Comparison of ENCODE assay signal across 21 cellular contexts in genomic region chr1:229378586-229379442, GRCh38. TPM values are rescaled to one million over a fixed set of nuclear protein-coding genes. Genes with fewer than 3 reads are reported as not detected.
DNase-seq lines count a peak whose midpoint lies in the region; ATAC-seq, FAIRE-seq and TF ChIP-seq lines count a peak whose summit lies in the region.
"Had no signal": no experiment of that assay in that cellular context is flagged by ENCODE, and none has a peak within 500 bp of the region (broad histone marks: within the 10 kb centered on the region; RNA-seq: fewer than 3 reads in every experiment).

No MANE protein-coding gene starts in this region.

- dilution Hi-C loops in mammary epithelial cell (cut with HindIII; ENCODE audit: low sequenced_read_pairs) = no loop called here

- H2AFZ ChIP-seq in OCI-LY7 (ENCODE audit: low read length) = no peak overlapping the region
- no peak overlapping the region for H2AFZ ChIP-seq in mammary epithelial cell (ENCODE audit: low read depth, low read length)

- TF ChIP-seq EP300 in A549 (IDR thresholded peaks at IDR 0.05) = no peak

- no peak overlapping the region for H3K9ac ChIP-seq in mammary epithelial cell (ENCODE audit: insufficient read depth, low read length)

- H3K9me3 ChIP-seq in A549 (no peaks in the 10 kb centered on the region), OCI-LY7 (ENCODE audit: low read length) (no peaks in the 10 kb centered on the region), gastrocnemius medialis (no peaks in the 10 kb centered on the region), mammary epithelial cell (replicated peaks; ENCODE audit: insufficient read depth, low read length) (no peaks in the 10 kb centered on the region)
- H3K9me3 ChIP-seq: gastroesophageal sphincter, neutrophil had no signal

- H3K27me3 ChIP-seq in gastrocnemius medialis = no peaks in the 10 kb centered on the region
- no peaks in the 10 kb centered on the region for H3K27me3 ChIP-seq in mammary epithelial cell (ENCODE audit: insufficient read depth, low read length)

- H3K36me3 ChIP-seq in OCI-LY7 (ENCODE audit: insufficient read depth, low read length) (no peaks in the 10 kb centered on the region), gastrocnemius medialis (no peaks in the 10 kb centered on the region), mammary epithelial cell (ENCODE audit: insufficient read depth, low read length) (no peaks in the 10 kb centered on the region)
- H3K36me3 ChIP-seq: gastroesophageal sphincter, neutrophil had no signal

- ATAC-seq in A549 (peak; percentile 79 to 80), gastrocnemius medialis (no peak), GM18502 (IDR thresholded peaks at IDR 0.05; ENCODE audit: poor library complexity, unreplicated experiment) (no peak)
- ATAC-seq: activated naive CD8-positive, alpha-beta T cell treated with anti-CD3 and anti-CD28 coated beads, Interleukin-2, amount 50 U/mL, for 24 hours; activated T-cell treated with anti-CD3 and anti-CD28 coated beads, Interleukin-2, amount 50 U/mL, for 4 hours; gastroesophageal sphincter had no signal

- TF ChIP-seq POLR2A in A549 (IDR thresholded peaks at IDR 0.05; ENCODE audit: low read length) (no peak), NB4 (IDR thresholded peaks at IDR 0.05; ENCODE audit: extremely low read depth, insufficient read length) (no peak), gastrocnemius medialis (IDR thresholded peaks at IDR 0.05) (no peak)

- CTCF ChIA-PET in A549 (lab: Yijun Ruan, JAX) = interaction anchor here (0.6 kb wide), 1 partner anchor 618 kb away, joined by 4 read pairs; no protein-coding TSS in a partner anchor
- CTCF ChIA-PET in OCI-LY7 (lab: Charles Lee; ENCODE audit: unreplicated experiment) = no interaction called here
- CTCF ChIA-PET in mammary epithelial cell (lab: Charles Lee; ENCODE audit: low non-redundant PET) = no interaction called here

- H3K79me2 ChIP-seq in OCI-LY7 (ENCODE audit: insufficient read depth, low read depth, low read length) = no peaks in the 10 kb centered on the region
- H3K79me2 ChIP-seq in mammary epithelial cell (ENCODE audit: insufficient read depth, low read length) = no peaks in the 10 kb centered on the region

- H3K4me1 ChIP-seq in A549 (0 out of 3 replicates have a peak, but pooled peaks cover 4% of the 10 kb centered on the region), OCI-LY7 (ENCODE audit: insufficient read depth, low read length, poor library complexity, severe bottlenecking) (no peaks in the 10 kb centered on the region), gastrocnemius medialis (peaks cover 7 to 8% of the 10 kb centered on the region in 2 donors), mammary epithelial cell (ENCODE audit: insufficient read depth, low read length) (no peaks in the 10 kb centered on the region)
- H3K4me1 ChIP-seq: gastroesophageal sphincter had no signal

- WGBS in A549 (ENCODE audit: missing lambda C conversion rate) = 69% methylated on average over 7 of the region's 7 CpGs
- 76% methylated on average over 7 of the region's 7 CpGs for WGBS in mammary epithelial cell (ENCODE audit: low coverage, missing lambda C conversion rate)

- in situ Hi-C loops in gastrocnemius medialis (cut with MboI; ENCODE audit: low sequenced_read_pairs in 4 of 4) = no loop called here
- in situ Hi-C loops in mammary epithelial cell (cut with MboI; ENCODE audit: low sequenced_read_pairs in 2 of 2) = no loop called here

- H4K20me1 ChIP-seq in OCI-LY7 (ENCODE audit: insufficient read depth, low read length) (no peaks in the 10 kb centered on the region), mammary epithelial cell (ENCODE audit: insufficient read depth, low read length) (no peaks in the 10 kb centered on the region)

- POLR2A ChIA-PET in A549 (lab: Yijun Ruan, JAX) (no interaction called here), OCI-LY7 (lab: Charles Lee) (no interaction called here)

- DNase-seq in A549 (ENCODE audit: low read depth in 1 of 2, low spot score in 1 of 2) (peak in 1 of 2 experiments; percentile 13), ELR (ENCODE audit: low read depth) (peak; percentile 21), NB4 (ENCODE audit: low read depth) (peak; percentile 8), fibroblast of pulmonary artery (ENCODE audit: low read depth) (peak; percentile 4), OCI-LY7 (ENCODE audit: low spot score) (no peak), gastrocnemius medialis (no peak), mammary epithelial cell (no peak)
- DNase-seq: activated CD4-positive, alpha-beta T cell treated with anti-CD3 and anti-CD28 coated beads, Interleukin-2, amount 10 ng/mL, durations not matched to agents 7 days and 5 days; activated naive CD8-positive, alpha-beta T cell treated with anti-CD3 and anti-CD28 coated beads, Interleukin-2, amount 50 U/mL, for 24 hours; activated T-cell treated with anti-CD3 and anti-CD28 coated beads, Interleukin-2, amount 50 U/mL, for 4 hours; NCI-H2029 treated with DMSO at 0.1 percent for 48 hours; SIG-M5; stimulated activated CD4-positive, alpha-beta T cell treated with anti-CD3 and anti-CD28 coated beads, Interleukin-4, amount 100 ng/mL, for 24 hours; trophoblast cell had no signal

- H3K27ac ChIP-seq in A549 (no peak overlapping the region), OCI-LY7 (ENCODE audit: low read depth, low read length, poor library complexity, severe bottlenecking) (no peak overlapping the region), gastrocnemius medialis (no peak overlapping the region), mammary epithelial cell (ENCODE audit: insufficient read depth, low read depth, low read length) (no peak overlapping the region)
- H3K27ac ChIP-seq: gastroesophageal sphincter, neutrophil had no signal

- BruUV-seq in OCI-LY7 (replicated peaks; lab: Mats Ljungman, UMichigan) = no TSS peak
- no TSS peak for BruUV-seq in mammary epithelial cell (replicated peaks; lab: Mats Ljungman, UMichigan)

- no peak for TF ChIP-seq RAD21 in A549 (conservative IDR thresholded peaks at IDR 0.05 in 1 of 2, IDR thresholded peaks at IDR 0.05 in 1 of 2)

- H3K4me3 ChIP-seq in A549 (no peak overlapping the region), NB4 (ENCODE audit: low read depth, low read length) (no peak overlapping the region), fibroblast of pulmonary artery (replicated peaks; ENCODE audit: low read depth, low read length) (no peak overlapping the region), OCI-LY7 (ENCODE audit: low read depth, low read length, poor library complexity, severe bottlenecking) (no peak overlapping the region), gastrocnemius medialis (no peak overlapping the region), mammary epithelial cell (replicated peaks in 1 of 3; ENCODE audit: insufficient read depth in 1 of 3, low read depth in 2 of 3, low read length in 3 of 3) (no peak overlapping the region)
- H3K4me3 ChIP-seq: gastroesophageal sphincter had no signal

- FAIRE-seq in A549 (lab: Jason Lieb, UNC) = peak; percentile 56
- FAIRE-seq: GM12891 had no signal

- H3K4me2 ChIP-seq in A549 (no peak overlapping the region), OCI-LY7 (ENCODE audit: low read length) (no peak overlapping the region), mammary epithelial cell (ENCODE audit: insufficient read depth, low read depth, low read length) (no peak overlapping the region)

- H3K9me2 ChIP-seq in OCI-LY7 (ENCODE audit: insufficient read depth, low read length) = no peaks in the 10 kb centered on the region

- intact Hi-C loops in OCI-LY7 (cut with micrococcal nuclease; ENCODE audit: unreplicated experiment) (no loop called here), gastrocnemius medialis (cut with DNase I; ENCODE audit: low total_unique reads) (no loop called here), mammary epithelial cell (cut with micrococcal nuclease) (no loop called here)

- TF ChIP-seq CTCF in A549 (IDR thresholded peaks at IDR 0.05) (no peak), NB4 (IDR thresholded peaks at IDR 0.05; ENCODE audit: low read depth, low read length) (no peak), fibroblast of pulmonary artery (IDR thresholded peaks at IDR 0.05; ENCODE audit: low read length, missing control alignments) (peak; percentile 4), OCI-LY7 (conservative IDR thresholded peaks at IDR 0.05; ENCODE audit: low read length) (no peak), gastrocnemius medialis (IDR thresholded peaks at IDR 0.05 in 4 of 5, conservative IDR thresholded peaks at IDR 0.05 in 1 of 5) (no peak), mammary epithelial cell (conservative IDR thresholded peaks at IDR 0.05 in 1 of 2, IDR thresholded peaks at IDR 0.05 in 1 of 2; ENCODE audit: extremely low read depth in 1 of 2, insufficient read depth in 1 of 2, low read depth in 1 of 2, low read length in 2 of 2) (peak in 1 of 2 donors; percentile 3)

TF ChIP-seq in A549, 52 proteins besides CTCF, POLR2A, EP300 and RAD21 (continues in another document):
- TF ChIP-seq SMC3 (IDR thresholded peaks at IDR 0.05) (no peak), HEYL (CRISPR knock-in tag; IDR thresholded peaks at IDR 0.05) (no peak)

RNA-seq across cellular contexts. Expression of gene CCSAP, which starts 36.0 kb away (rescaled TPM):
- 7.2 and 9.1 TPM in 2 replicates for polyA plus RNA-seq in A549 (2011; rRNA removed)
- 1.6 TPM in 2 replicates for polyA plus RNA-seq in A549 (2012; cell fraction: cytosol; rRNA removed)
- polyA plus RNA-seq in A549 (2012; cell fraction: nucleus; rRNA removed) = 1.1 and 2.1 TPM in 2 replicates
- polyA plus RNA-seq in A549 (2017; fragmentation: RNase III; extraction: RNeasy Plus Mini Kit Qiagen cat#74134 plus additional on column Dnase treatment) = 6.1 to 6.4 TPM (median 6.1 TPM) in 3 replicates
- polyA minus RNA-seq in A549 (2011; rRNA and poly(A)+ RNA removed) = 4.6 and 4.8 TPM in 2 replicates
- total RNA-seq in OCI-LY7 (2014; rRNA removed; shearing (Covaris generic)) = 9.3 and 10.5 TPM in 2 replicates
- 15.7 and 16.9 TPM in 2 replicates for total RNA-seq in OCI-LY7 (2022)
- total RNA-seq in gastrocnemius medialis = 1 to 10 TPM in 1 of 4 donors, under 1 TPM in 3; 0.44 to 1.1 (median 0.81) TPM
- total RNA-seq in mammary epithelial cell = 10 to 100 TPM; 11.4 to 12.0 TPM
- 3.4 TPM for polyA plus RNA-seq in mammary epithelial cell
- 12.5 TPM for polyA minus RNA-seq in mammary epithelial cell

RNA-seq across cellular contexts. Expression of gene ACTA1, which starts 55.1 kb away (rescaled TPM):
- polyA plus RNA-seq in A549 (2011; rRNA removed) (0.08 and 0.16 TPM in 2 replicates), A549 (2017; fragmentation: RNase III; extraction: RNeasy Plus Mini Kit Qiagen cat#74134 plus additional on column Dnase treatment) (0.16 to 0.25 TPM (median 0.24 TPM) in 3 replicates), mammary epithelial cell (not detected)
- 0.43 and 0.46 TPM in 2 replicates for polyA plus RNA-seq in A549 (2012; cell fraction: cytosol; rRNA removed)
- 2.6 and 4.0 TPM in 2 replicates for polyA plus RNA-seq in A549 (2012; cell fraction: nucleus; rRNA removed)
- not detected in 2 replicates for polyA minus RNA-seq in A549 (2011; rRNA and poly(A)+ RNA removed)
- not detected in 2 replicates for total RNA-seq in OCI-LY7 (2014; rRNA removed; shearing (Covaris generic))
- total RNA-seq in OCI-LY7 (2022) (not detected in 2 replicates), gastrocnemius medialis (over 10,000 TPM in 3 of 4 donors, 1,000 to 10,000 TPM in 1; 2,912 to 35,934 (median 16,282) TPM), mammary epithelial cell (10 to 100 TPM in 1 of 2 donors, not detected in 1; 10.8 TPM)
- polyA minus RNA-seq in mammary epithelial cell = not detected
- total RNA-seq: activated CD4-positive, alpha-beta T cell treated with anti-CD3 and anti-CD28 coated beads, Interleukin-2, amount 10 ng/mL, durations not matched to agents 7 days and 5 days; activated T-cell treated with anti-CD3 and anti-CD28 coated beads, Interleukin-2, amount 50 U/mL, for 4 hours; B cell; M059J; mesenteric fat pad had no signal

Comparison
In these comparisons a context has a peak if more than half of its experiments do, and no peak if none do; other contexts are left out.
1. ATAC-seq: peak in A549 (2 of 2); none in gastrocnemius medialis (0 of 2) and GM18502 (single experiment).
2. DNase-seq: peak in ELR (single experiment), NB4 (single experiment) and fibroblast of pulmonary artery (single experiment); none in OCI-LY7 (single experiment), gastrocnemius medialis (0 of 2) and mammary epithelial cell (single experiment).
3. RNA of gene CCSAP, which starts 36.0 kb away (total RNA-seq): 9.3 to 16.9 TPM in OCI-LY7 and 11.4 to 12.0 TPM in mammary epithelial cell; 0.44 to 1.1 TPM in gastrocnemius medialis; every median in the first group is over 4 times any median in the second.
4. RNA of gene ACTA1, which starts 55.1 kb away (total RNA-seq): 2,912 to 35,934 TPM in gastrocnemius medialis; 10.8 TPM in mammary epithelial cell and not detected in OCI-LY7; every median in the first group is over 100 times any median in the second.